In genomic region chr3:98501863-98502262, GRCh38 we compare ENCODE assay signal across 26 cellular contexts. TPM values are rescaled to one million over a fixed set of nuclear protein-coding genes. Genes with fewer than 3 reads are reported as not detected.
"Had no signal": no experiment of that assay in that cellular context is flagged by ENCODE, and none has a peak within 500 bp of the region (broad histone marks: within the 10 kb centered on the region; RNA-seq: fewer than 3 reads in every experiment).

No MANE protein-coding gene starts in this region.

- H3K27me3 ChIP-seq: Peyer's patch had no signal

- H3K4me3 ChIP-seq: K562, Peyer's patch, SJSA1, SK-N-MC had no signal

- H3K27ac ChIP-seq: HL-60, KMS-11, Peyer's patch, SJSA1, SK-N-MC had no signal

- DNase-seq: Kasumi-1, MM.1S, NCI-H1092 treated with DMSO at 0.1 percent for 48 hours, NCI-H1436, NCI-H187, NCI-H2029, NCI-H2081 treated with DMSO at 0.1 percent for 48 hours, NCI-H2171 treated with DMSO at 0.1 percent for 48 hours, NCI-H446, NCI-H510A, NCI-H524 treated with DMSO at 0.1 percent for 48 hours, NCI-H774, PC-3, Peyer's patch, Right ventricle myocardium superior, SIG-M5 had no signal

- FAIRE-seq: HTR-8/SVneo, K562 had no signal

- H3K4me1 ChIP-seq: Peyer's patch, SJSA1 had no signal

- H3K36me3 ChIP-seq: Peyer's patch, SJSA1 had no signal

- ATAC-seq: K562, PC-3 had no signal

RNA-seq across cellular contexts. Expression of gene OR5K2, which starts 4.4 kb away (rescaled TPM):
- total RNA-seq: K562, M059J, OCI-LY7, PC-3, Peyer's patch, Right ventricle myocardium superior, RPMI7951, SJSA1 had no signal
- polyA plus RNA-seq: IgD-negative memory B cell, K562 had no signal

RNA-seq across cellular contexts. Expression of gene GPR15, which starts 29.9 kb away (rescaled TPM):
- total RNA-seq: PC-3, Right ventricle myocardium superior, SJSA1 had no signal
- polyA plus RNA-seq: K562 had no signal

RNA-seq across cellular contexts. Expression of gene OR5K1, which starts 38.9 kb away (rescaled TPM):
- total RNA-seq: K562, M059J, OCI-LY7, PC-3, Peyer's patch, Right ventricle myocardium superior, RPMI7951, SJSA1 had no signal
- polyA plus RNA-seq: IgD-negative memory B cell, K562 had no signal
